Comparison of ENCODE assay signal across 10 cellular contexts in the genomic region with DNA sequence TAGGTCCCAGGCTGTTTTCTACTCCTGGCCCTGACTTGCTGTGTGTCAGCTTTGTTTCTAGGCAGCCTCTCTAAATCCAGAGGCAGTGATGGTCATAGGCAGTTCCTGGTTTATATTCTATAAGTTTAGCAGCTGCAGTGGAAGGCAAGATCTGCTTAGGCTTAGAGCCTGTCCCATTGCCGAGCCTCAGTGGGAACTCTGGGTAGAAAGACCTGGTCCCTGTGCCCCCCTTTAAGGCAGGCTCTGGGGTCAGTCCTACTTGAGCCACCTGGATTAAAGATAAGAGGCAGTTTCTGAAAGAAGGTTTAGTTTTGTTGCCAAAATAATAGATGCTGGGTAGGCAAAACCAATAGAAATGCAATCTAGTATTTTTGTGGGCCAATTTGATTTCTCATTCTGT. TPM values are rescaled to one million over a fixed set of nuclear protein-coding genes. Genes with fewer than 3 reads are reported as not detected.
A peak's percentile ranks its signal among the peaks of the same experiment; 100 is the strongest.
DNase-seq lines count a peak whose midpoint lies in the region; ATAC-seq, FAIRE-seq and TF ChIP-seq lines count a peak whose summit lies in the region.
"Had no signal": no experiment of that assay in that cellular context is flagged by ENCODE, and none has a peak within 500 bp of the region (broad histone marks: within the 10 kb centered on the region; RNA-seq: fewer than 3 reads in every experiment).

No MANE protein-coding gene starts in this region.

- TF ChIP-seq CTCF in GM12878 (IDR thresholded peaks at IDR 0.05 in 2 of 3, conservative IDR thresholded peaks at IDR 0.05 in 1 of 3; ENCODE audit: control insufficient read depth in 2 of 3, extremely low read depth in 1 of 3, insufficient read depth in 1 of 3, low read depth in 3 of 3, low read length in 3 of 3) (no peak), keratinocyte (optimal IDR thresholded peaks at IDR 0.05 in 1 of 3, IDR thresholded peaks at IDR 0.05 in 1 of 3, conservative IDR thresholded peaks at IDR 0.05 in 1 of 3; ENCODE audit: extremely low read depth in 1 of 3, insufficient read depth in 2 of 3, low read length in 3 of 3) (no peak)

- no peak for TF ChIP-seq POLR2A in GM12878 (IDR thresholded peaks at IDR 0.05; ENCODE audit: low read depth, low read length)

- intact Hi-C loops in GM12878 (cut with micrococcal nuclease; ENCODE audit: unreplicated experiment): loop anchor here (1.0 kb wide), 2 partner anchors 33 to 158 kb away; no protein-coding TSS in a partner anchor

- no peak for TF ChIP-seq RAD21 in GM12878 (IDR thresholded peaks at IDR 0.05; ENCODE audit: insufficient read depth, low read depth, low read length)

- H3K9me1 ChIP-seq in keratinocyte (ENCODE audit: control insufficient read depth, extremely low read depth, insufficient read depth, low read length): no peaks in the 10 kb centered on the region

- H3K9me3 ChIP-seq in GM12878 (replicated peaks; ENCODE audit: control insufficient read depth, insufficient read depth, low read length): no peaks in the 10 kb centered on the region
- H3K9me3 ChIP-seq in keratinocyte (ENCODE audit: control insufficient read depth, low read depth, low read length): no peaks in the 10 kb centered on the region
- H3K9me3 ChIP-seq: BE2C had no signal

- H3K4me1 Mint-ChIP-seq in activated naive CD4-positive, alpha-beta T cell treated with anti-CD3 and anti-CD28 coated beads, Interleukin-2, amount 50 U/mL, for 24 hours: peaks cover 36% of the 10 kb centered on the region

- no TSS peak for BruUV-seq in GM12878 (replicated peaks; lab: Mats Ljungman, UMichigan)

- ATAC-seq in GM12878 (no peak), GM18861 (IDR thresholded peaks at IDR 0.05; ENCODE audit: unreplicated experiment) (no peak), HG02840 (IDR thresholded peaks at IDR 0.05; ENCODE audit: low FRiP score, unreplicated experiment) (no peak), HG03097 (IDR thresholded peaks at IDR 0.05; ENCODE audit: low FRiP score, unreplicated experiment) (no peak)

- peak overlapping the region; percentile 77 for H3K27ac Mint-ChIP-seq in activated naive CD4-positive, alpha-beta T cell treated with anti-CD3 and anti-CD28 coated beads, Interleukin-2, amount 50 U/mL, for 24 hours
- H3K27ac Mint-ChIP-seq: nephron progenitor cell had no signal

- RAD21 ChIA-PET in GM12878 (lab: Charles Lee; ENCODE audit: unreplicated experiment): interaction anchor here (0.7 to 2.1 kb wide), 6 partner anchors 11 to 140 kb away, joined by 3 to 11 read pairs (median 4); a partner anchor contains a TSS

- CTCF ChIA-PET in GM12878 (lab: Yijun Ruan, JAX): interaction anchor here (0.6 to 2.3 kb wide), 29 partner anchors 8 to 707 kb away, joined by 3 to 44 read pairs (median 4); a partner anchor contains a TSS

- in situ Hi-C loops in GM12878 (cut with MboI): no loop called here

- no peak for DNase-seq in activated naive CD4-positive, alpha-beta T cell treated with anti-CD3 and anti-CD28 coated beads, Interleukin-2, amount 50 U/mL, for 16 hours
- no peak for DNase-seq in GM12878 (ENCODE audit: low read depth, low spot score)
- no peak for DNase-seq in keratinocyte (ENCODE audit: low read depth, low spot score)
- DNase-seq in NK-92 treated with Interleukin-12 subunit alpha and Interleukin-12 subunit beta, amount 100 ng/mL, for 24 hours (lab: John Stamatoyannopoulos, UW): no peak

- dilution Hi-C loops in keratinocyte (cut with MboI; ENCODE audit: extremely low pct_ligation_motif_present, low sequenced_read_pairs): no loop called here

- H3K9ac ChIP-seq in GM12878 (ENCODE audit: control insufficient read depth, insufficient read depth, low read length): no peak overlapping the region
- H3K9ac ChIP-seq in keratinocyte (ENCODE audit: control insufficient read depth, extremely low read depth, insufficient read depth, low read length): peak overlapping the region; percentile 36

- H2AFZ ChIP-seq in GM12878 (ENCODE audit: control insufficient read depth, low read depth, low read length): no peak overlapping the region
- no peak overlapping the region for H2AFZ ChIP-seq in keratinocyte (ENCODE audit: control insufficient read depth, low read length)

- POLR2A ChIA-PET in GM12878 (lab: Charles Lee): no interaction called here

- no peaks in the 10 kb centered on the region for H3K9me3 Mint-ChIP-seq in activated naive CD4-positive, alpha-beta T cell treated with anti-CD3 and anti-CD28 coated beads, Interleukin-2, amount 50 U/mL, for 24 hours

- peaks cover 34% of the 10 kb centered on the region for H3K36me3 Mint-ChIP-seq in activated naive CD4-positive, alpha-beta T cell treated with anti-CD3 and anti-CD28 coated beads, Interleukin-2, amount 50 U/mL, for 24 hours

- H3K36me3 ChIP-seq in GM12878 (ENCODE audit: control insufficient read depth in 2 of 2, insufficient read depth in 2 of 2, low read length in 1 of 2): peaks cover 2 to 37% of the 10 kb centered on the region in 2 experiments; a peak in 3 of 4 replicates
- H3K36me3 ChIP-seq in keratinocyte (ENCODE audit: control insufficient read depth in 2 of 2, extremely low read depth in 1 of 2, insufficient read depth in 2 of 2, low read length in 2 of 2): peaks cover 13 to 16% of the 10 kb centered on the region in 2 experiments

- H3K27me3 ChIP-seq in GM12878 (replicated peaks in 1 of 2; ENCODE audit: control insufficient read depth in 2 of 2, insufficient read depth in 2 of 2, low read length in 1 of 2): no peaks in the 10 kb centered on the region
- H3K27me3 ChIP-seq in keratinocyte (ENCODE audit: control insufficient read depth, extremely low read depth, insufficient read depth, low read length): no peaks in the 10 kb centered on the region
- H3K27me3 ChIP-seq: BE2C had no signal

- H3K79me2 ChIP-seq in GM12878 (ENCODE audit: control insufficient read depth, insufficient read depth, low read length): no peaks in the 10 kb centered on the region; the same call in 1 of the 2 replicates
- no peaks in the 10 kb centered on the region for H3K79me2 ChIP-seq in keratinocyte (ENCODE audit: control insufficient read depth, insufficient read depth, low read length)

- H4K20me1 ChIP-seq in GM12878 (ENCODE audit: control insufficient read depth, insufficient read depth): no peaks in the 10 kb centered on the region
- peaks cover 4% of the 10 kb centered on the region for H4K20me1 ChIP-seq in keratinocyte (ENCODE audit: control insufficient read depth, extremely low read depth, insufficient read depth, low read length)

- no peak for TF ChIP-seq EP300 in GM12878 (IDR thresholded peaks at IDR 0.05; ENCODE audit: borderline replicate concordance in 1 of 2, control insufficient read depth in 1 of 2, low read depth in 2 of 2, low read length in 2 of 2)

- 96% methylated on average over 1 of the region's 1 CpG for WGBS in GM12878 (ENCODE audit: insufficient coverage, insufficient replicate concordance, low lambda C conversion rate, missing lambda C conversion rate)

- no peaks in the 10 kb centered on the region for H3K27me3 Mint-ChIP-seq in activated naive CD4-positive, alpha-beta T cell treated with anti-CD3 and anti-CD28 coated beads, Interleukin-2, amount 50 U/mL, for 24 hours

- no peak for FAIRE-seq in GM12878 (lab: Jason Lieb, UNC)
- no peak for FAIRE-seq in keratinocyte (lab: Jason Lieb, UNC)

- SMC1A ChIA-PET in GM12878 (lab: Charles Lee; ENCODE audit: uncharacterized antibody, unreplicated experiment): interaction anchor here (0.5 to 2.4 kb wide), 7 partner anchors 9 to 843 kb away, joined by 3 to 22 read pairs (median 4); a partner anchor contains a TSS

- peak overlapping the region; percentile 64 for H3K4me3 Mint-ChIP-seq in activated naive CD4-positive, alpha-beta T cell treated with anti-CD3 and anti-CD28 coated beads, Interleukin-2, amount 50 U/mL, for 24 hours
- H3K4me3 Mint-ChIP-seq: nephron progenitor cell had no signal

- H3K27ac ChIP-seq in GM12878 (ENCODE audit: control insufficient read depth, insufficient read depth) (no peak overlapping the region), keratinocyte (ENCODE audit: control insufficient read depth, insufficient read depth, low read length) (peak overlapping the region; percentile 62)

- no peak overlapping the region for H3K4me3 ChIP-seq in GM12878
- no peak overlapping the region for H3K4me3 ChIP-seq in keratinocyte (ENCODE audit: control insufficient read depth in 2 of 3, extremely low read depth in 1 of 3, insufficient read depth in 2 of 3, low read depth in 1 of 3, low read length in 3 of 3)

- no peaks in the 10 kb centered on the region for H3K4me1 ChIP-seq in GM12878 (ENCODE audit: control insufficient read depth, insufficient read depth, low read length)
- H3K4me1 ChIP-seq in keratinocyte (ENCODE audit: control insufficient read depth, extremely low read depth, insufficient read depth, low read length): peaks cover 27% of the 10 kb centered on the region
- H3K4me1 ChIP-seq: BE2C had no signal

- H3K4me2 ChIP-seq in GM12878 (ENCODE audit: control insufficient read depth, insufficient read depth) (no peak overlapping the region), keratinocyte (ENCODE audit: control insufficient read depth, extremely low read depth, insufficient read depth, low read depth, low read length) (peak overlapping the region; percentile 60)

RNA-seq across cellular contexts. Expression of a gene that starts 13.6 kb away (rescaled TPM):
- 113 and 123 TPM in 2 replicates for total RNA-seq in GM12878 (2013; cell fraction: nucleolus; rRNA removed)
- total RNA-seq in GM12878 (2014; rRNA removed) (56.6 and 63.7 TPM in 2 replicates), GM12878 (2014; rRNA removed; fragmentation: Illumina TruSeq; extraction: Trizol) (66.9 and 67.6 TPM in 2 replicates), GM12878 (2021) (85.6 and 87.9 TPM in 2 replicates)
- 32.3 TPM for polyA plus RNA-seq in GM12878 (2011; ENCODE audit: low read depth)
- polyA plus RNA-seq in GM12878 (2011; rRNA removed) (96.4 and 116 TPM in 2 replicates), GM12878 (2014; fragmentation: Illumina TruSeq; extraction: Trizol) (103 and 125 TPM in 2 replicates), GM12878 (2014; fragmentation: Nextera tagmentation; extraction: Ambion mirVana) (10 to 100 TPM; 22.2 to 29.1 TPM), GM12878 (2014; rRNA removed) (61.8 and 69.9 TPM in 2 replicates), GM12878 (2016; fragmentation: Nextera tagmentation; extraction: Ambion mirVana) (100 to 1,000 TPM; 102 to 106 TPM), keratinocyte (30.7 to 52.5 TPM (median 47.6 TPM) in 3 replicates)
- 63.2 and 75.9 TPM in 2 replicates for polyA plus RNA-seq in GM12878 (2011; cell fraction: cytosol; rRNA removed)
- polyA plus RNA-seq in GM12878 (2011; cell fraction: nucleus; rRNA removed): 46.2 and 64.3 TPM in 2 replicates
- 39.2 and 46.5 TPM in 2 replicates for polyA plus RNA-seq in GM12878 (2012)
- 65.3 and 72.5 TPM in 2 replicates for polyA minus RNA-seq in GM12878 (2011; rRNA and poly(A)+ RNA removed)
- polyA minus RNA-seq in GM12878 (2011; cell fraction: cytosol; rRNA and poly(A)+ RNA removed): 29.0 and 39.8 TPM in 2 replicates
- polyA minus RNA-seq in GM12878 (2011; cell fraction: nucleus; rRNA and poly(A)+ RNA removed): 24.8 and 34.3 TPM in 2 replicates
- 23.1 TPM for polyA plus RNA-seq in keratinocyte (2011; ENCODE audit: low read depth)
- 38.3 and 59.4 TPM in 2 replicates for polyA plus RNA-seq in keratinocyte (2011; cell fraction: cytosol; rRNA removed)
- 58.9 and 63.5 TPM in 2 replicates for polyA plus RNA-seq in keratinocyte (2011; cell fraction: nucleus; rRNA removed)
- 18.1 and 35.3 TPM in 2 replicates for polyA plus RNA-seq in keratinocyte (2012; ENCODE audit: low replicate concordance)
- 18.2 to 50.8 TPM (median 40.6 TPM) in 3 replicates for polyA minus RNA-seq in keratinocyte
- 45.7 TPM for polyA minus RNA-seq in keratinocyte (2011; cell fraction: cytosol; rRNA and poly(A)+ RNA removed)
- 25.6 and 41.0 TPM in 2 replicates for polyA minus RNA-seq in keratinocyte (2011; cell fraction: nucleus; rRNA and poly(A)+ RNA removed)
